In the genomic region with DNA sequence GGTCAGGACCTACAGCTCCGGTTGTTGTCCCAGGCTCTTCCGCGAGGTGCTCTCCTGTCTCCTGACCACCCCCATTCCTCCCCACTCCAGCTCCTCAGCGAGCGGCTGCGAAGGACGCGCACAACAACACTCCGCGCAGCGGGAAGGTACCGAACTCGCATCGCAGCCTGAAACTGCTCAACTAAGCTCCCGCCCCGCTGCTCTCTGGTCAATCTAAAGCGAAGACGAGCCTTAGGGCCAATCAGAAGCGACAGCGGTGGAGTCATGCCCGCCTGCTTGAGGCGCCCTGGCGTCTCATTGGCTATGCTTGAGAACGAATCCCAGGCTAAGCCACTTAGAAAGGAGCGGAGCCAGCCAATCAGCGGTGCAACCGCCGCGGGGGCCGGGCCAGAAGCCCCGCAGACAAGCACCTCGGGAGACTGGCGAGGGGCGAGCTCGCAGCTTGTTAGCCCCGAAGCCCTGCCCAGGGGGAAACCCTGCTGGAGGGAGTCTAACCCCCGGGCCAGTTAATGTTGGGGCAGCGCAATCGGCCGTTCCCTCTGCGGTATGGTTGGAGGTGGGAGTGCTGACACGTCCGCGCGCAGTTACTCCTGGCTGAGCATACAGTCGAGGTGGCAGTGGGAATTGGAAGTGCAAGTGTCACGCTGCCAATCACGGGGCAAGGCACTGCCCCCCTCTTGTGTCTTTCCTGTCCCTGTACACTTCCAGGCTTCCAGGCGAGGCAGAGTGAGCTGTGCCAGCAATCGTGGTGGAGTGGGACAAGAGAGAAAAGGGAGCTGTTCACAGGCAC, we compare ENCODE assay signal across 8 cellular contexts. TPM values are rescaled to one million over a fixed set of nuclear protein-coding genes. Genes with fewer than 3 reads are reported as not detected.
DNase-seq lines count a peak whose midpoint lies in the region; ATAC-seq and TF ChIP-seq lines count a peak whose summit lies in the region.

No MANE protein-coding gene starts in this region.

- H3K36me3 Mint-ChIP-seq in MCF 10A (ENCODE audit: insufficient read depth, unreplicated experiment): no peaks in the 10 kb centered on the region

- H3K4me1 ChIP-seq in skeletal muscle tissue (ENCODE audit: control insufficient read depth in 3 of 3, insufficient read depth in 3 of 3, low read length in 3 of 3): peaks cover 6 to 9% (median 7%) of the 10 kb centered on the region in 3 donors

- POLR2A ChIA-PET in MCF 10A (lab: Yijun Ruan, JAX): interaction anchor here (1.0 to 2.3 kb wide), 2 partner anchors 54 to 58 kb away, joined by 4 to 10 read pairs; a partner anchor contains a TSS

- CTCF ChIA-PET in MCF 10A (lab: Yijun Ruan, JAX): interaction anchor here (0.5 to 2.2 kb wide), 5 partner anchors 8 to 234 kb away, joined by 3 to 7 read pairs (median 4); no protein-coding TSS in a partner anchor

- peak overlapping the region; percentile 70 for H3K27ac ChIP-seq in skeletal muscle tissue (ENCODE audit: low read depth, low read length)

- H3K27me3 Mint-ChIP-seq in MCF 10A (ENCODE audit: insufficient read depth, unreplicated experiment): no peaks in the 10 kb centered on the region

- H3K4me1 Mint-ChIP-seq in MCF 10A (ENCODE audit: insufficient read depth, unreplicated experiment): peaks cover 5% of the 10 kb centered on the region

- peak overlapping the region; percentile 37 for H3K27ac Mint-ChIP-seq in MCF 10A (ENCODE audit: low read depth, unreplicated experiment)

- H3K4me3 Mint-ChIP-seq in MCF 10A (ENCODE audit: unreplicated experiment): peak overlapping the region; percentile 79

- TF ChIP-seq CTCF in MCF 10A (IDR thresholded peaks at IDR 0.05; ENCODE audit: unreplicated experiment): no peak

- no peaks in the 10 kb centered on the region for H3K9me3 Mint-ChIP-seq in MCF 10A (ENCODE audit: unreplicated experiment)

- peaks cover 0 to 11% (median 5%) of the 10 kb centered on the region in 3 donors for H3K27me3 ChIP-seq in skeletal muscle tissue (ENCODE audit: control insufficient read depth in 3 of 3, insufficient read depth in 3 of 3, low read length in 3 of 3)

- H3K36me3 ChIP-seq in skeletal muscle tissue (ENCODE audit: control insufficient read depth in 3 of 3, insufficient read depth in 3 of 3, low read length in 3 of 3): no peaks in the 10 kb centered on the region

- H3K9me3 ChIP-seq in iPS-18c (ENCODE audit: control insufficient read depth, insufficient read depth, low read length) (peaks cover 2% of the 10 kb centered on the region), skeletal muscle tissue (ENCODE audit: control insufficient read depth in 3 of 3, low read length in 3 of 3) (no peaks in the 10 kb centered on the region)

- peak overlapping the region; percentile 70 to 87 (median 77) for H3K9ac ChIP-seq in skeletal muscle tissue (ENCODE audit: low read depth in 1 of 3, low read length in 3 of 3)

- ATAC-seq in GM18520 (IDR thresholded peaks at IDR 0.05; ENCODE audit: unreplicated experiment): peak; percentile 98
- ATAC-seq in HG03060 (IDR thresholded peaks at IDR 0.05; ENCODE audit: low read depth, unreplicated experiment): peak; percentile 87

- BruUV-seq in MCF 10A (replicated peaks; lab: Mats Ljungman, UMichigan): no TSS peak

- intact Hi-C loops in MCF 10A (cut with micrococcal nuclease): no loop called here

- peak overlapping the region; percentile 72 for H3K4me3 ChIP-seq in iPS-18c (ENCODE audit: insufficient read depth, low read depth, low read length)
- peak overlapping the region; percentile 65 to 93 (median 90) for H3K4me3 ChIP-seq in skeletal muscle tissue (ENCODE audit: low read length in 3 of 3)

- DNase-seq in 8988T (peak; percentile 94), NCI-H2107 (lab: John Stamatoyannopoulos, UW) (peak; percentile 90), UCSD-AML1 (lab: John Stamatoyannopoulos, UW; ENCODE audit: unreplicated experiment) (peak; percentile 90), MCF 10A (ENCODE audit: unreplicated experiment) (peak; percentile 98)

RNA-seq across cellular contexts. Expression of a gene that starts 1.9 kb away (rescaled TPM):
- not detected in 2 replicates for total RNA-seq in MCF 10A (2022)
- not detected for total RNA-seq in skeletal muscle tissue

RNA-seq across cellular contexts. Expression of a gene that starts 15.4 kb away (rescaled TPM):
- 36.0 TPM in 2 replicates for total RNA-seq in MCF 10A (2022)
- 5.7 TPM for total RNA-seq in skeletal muscle tissue

RNA-seq across cellular contexts. Expression of a gene that starts 36.1 kb away (rescaled TPM):
- total RNA-seq in MCF 10A (2022): not detected in 2 replicates
- total RNA-seq in skeletal muscle tissue: not detected

RNA-seq across cellular contexts. Expression of a gene that starts 39.8 kb away (rescaled TPM):
- 3.6 and 4.2 TPM in 2 replicates for total RNA-seq in MCF 10A (2022)
- 3.1 TPM for total RNA-seq in skeletal muscle tissue

RNA-seq across cellular contexts. Expression of a gene that starts 42.8 kb away (rescaled TPM):
- total RNA-seq in MCF 10A (2022): 32.0 and 37.5 TPM in 2 replicates
- 3.7 TPM for total RNA-seq in skeletal muscle tissue

Comparison
In these comparisons a context has a peak if more than half of its experiments do, and no peak if none do; other contexts are left out.
1. Peak in every context shown above with its lines: DNase-seq, ATAC-seq, H3K4me3 ChIP-seq and H3K27ac ChIP-seq.